Comparison of ENCODE assay signal across 33 cellular contexts in genomic region chr1:237191403-237191802, GRCh38.
"Had no signal": no experiment of that assay in that cellular context is flagged by ENCODE, and none has a peak within 500 bp of the region (broad histone marks: within the 10 kb centered on the region; RNA-seq: fewer than 3 reads in every experiment).

No MANE protein-coding gene starts in this region.

- H3K36me3 ChIP-seq: adrenal gland, ascending aorta had no signal

- H3K27ac Mint-ChIP-seq: activated CD4-positive, alpha-beta memory T cell treated with anti-CD3 and anti-CD28 coated beads, Interleukin-2, amount 10 ng/mL, durations not matched to agents 7 days and 5 days; activated CD4-positive, alpha-beta T cell treated with anti-CD3 and anti-CD28 coated beads for 36 hours; activated CD4-positive, alpha-beta T cell treated with anti-CD3 and anti-CD28 coated beads, Interleukin-2, amount 10 ng/mL, durations not matched to agents 7 days and 5 days; activated CD8-positive, alpha-beta memory T cell treated with anti-CD3 and anti-CD28 coated beads, Interleukin-2, amount 10 ng/mL, durations not matched to agents 7 days and 5 days; activated CD8-positive, alpha-beta T cell treated with anti-CD3 and anti-CD28 coated beads, Interleukin-2, amount 10 ng/mL, durations not matched to agents 7 days and 5 days; activated naive CD4-positive, alpha-beta T cell treated with anti-CD3 and anti-CD28 coated beads, Interleukin-2, amount 10 ng/mL, durations not matched to agents 7 days and 5 days; activated naive CD4-positive, alpha-beta T cell treated with anti-CD3 and anti-CD28 coated beads, Interleukin-2, amount 50 U/mL, for 24 hours; activated naive CD8-positive, alpha-beta T cell; activated T-cell treated with anti-CD3 and anti-CD28 coated beads, Interleukin-2, amount 50 U/mL, for 24 hours; activated T-helper 2 cell treated with anti-CD3 and anti-CD28 coated beads, Interferon-gamma antibody, Interleukin-2, Interleukin-4, amounts not matched to agents 10 μg/mL and 5 μg/mL and 100 μg/mL, durations not matched to agents 14 hours and 24 hours and 36 hours; T-helper 1 cell treated with Interleukin-12 subunit alpha and Interleukin-12 subunit beta and Interleukin-4 antibody, amounts not matched to agents 30 μg/mL and 1 μg/mL, for 36 hours; T-helper 2 cell treated with Interferon-gamma antibody and Interleukin-4, amounts not matched to agents 5 μg/mL and 100 μg/mL, for 36 hours had no signal

- H3K4me3 Mint-ChIP-seq: activated CD4-positive, alpha-beta memory T cell treated with anti-CD3 and anti-CD28 coated beads, Interleukin-2, amount 10 ng/mL, durations not matched to agents 7 days and 5 days; activated CD4-positive, alpha-beta T cell treated with anti-CD3 and anti-CD28 coated beads for 36 hours; activated CD4-positive, alpha-beta T cell treated with anti-CD3 and anti-CD28 coated beads, Interleukin-2, amount 10 ng/mL, durations not matched to agents 7 days and 5 days; activated CD8-positive, alpha-beta memory T cell treated with anti-CD3 and anti-CD28 coated beads, Interleukin-2, amount 10 ng/mL, durations not matched to agents 7 days and 5 days; activated CD8-positive, alpha-beta T cell treated with anti-CD3 and anti-CD28 coated beads, Interleukin-2, amount 10 ng/mL, durations not matched to agents 7 days and 5 days; activated naive CD4-positive, alpha-beta T cell treated with anti-CD3 and anti-CD28 coated beads, Interleukin-2, amount 10 ng/mL, durations not matched to agents 7 days and 5 days; activated naive CD4-positive, alpha-beta T cell treated with anti-CD3 and anti-CD28 coated beads, Interleukin-2, amount 50 U/mL, for 24 hours; activated naive CD8-positive, alpha-beta T cell; activated T-cell treated with anti-CD3 and anti-CD28 coated beads, Interleukin-2, amount 50 U/mL, for 24 hours; central memory CD8-positive, alpha-beta T cell; T-helper 1 cell treated with Interleukin-12 subunit alpha and Interleukin-12 subunit beta and Interleukin-4 antibody, amounts not matched to agents 30 μg/mL and 1 μg/mL, for 36 hours; T-helper 2 cell treated with Interferon-gamma antibody and Interleukin-4, amounts not matched to agents 5 μg/mL and 100 μg/mL, for 36 hours had no signal

- H3K27me3 Mint-ChIP-seq: activated CD4-positive, alpha-beta T cell treated with anti-CD3 and anti-CD28 coated beads for 36 hours; activated CD4-positive, alpha-beta T cell treated with anti-CD3 and anti-CD28 coated beads, Interleukin-2, amount 10 ng/mL, durations not matched to agents 7 days and 5 days; activated CD8-positive, alpha-beta memory T cell treated with anti-CD3 and anti-CD28 coated beads, Interleukin-2, amount 10 ng/mL, durations not matched to agents 7 days and 5 days; activated naive CD4-positive, alpha-beta T cell treated with anti-CD3 and anti-CD28 coated beads, Interleukin-2, amount 10 ng/mL, durations not matched to agents 7 days and 5 days; activated T-cell treated with anti-CD3 and anti-CD28 coated beads, Interleukin-2, amount 50 U/mL, for 24 hours had no signal

- H3K27ac ChIP-seq: adrenal gland, ascending aorta, VCaP had no signal

- H3K9me3 ChIP-seq: adrenal gland, ascending aorta had no signal

- H3K4me3 ChIP-seq: adrenal gland, ascending aorta had no signal

- H3K4me1 ChIP-seq: adrenal gland had no signal

- ATAC-seq: activated CD4-positive, alpha-beta T cell treated with anti-CD3 and anti-CD28 coated beads for 36 hours; activated CD4-positive, CD25-positive, alpha-beta regulatory T cell treated with anti-CD3 and anti-CD28 coated beads, Interleukin-2, amount 50 U/mL, for 24 hours; activated CD8-positive, alpha-beta memory T cell treated with anti-CD3 and anti-CD28 coated beads, Interleukin-2, amount 10 ng/mL, durations not matched to agents 7 days and 5 days; activated CD8-positive, alpha-beta T cell treated with anti-CD3 and anti-CD28 coated beads, Interleukin-2, amount 10 ng/mL, durations not matched to agents 7 days and 5 days had no signal

- H3K27me3 ChIP-seq: adrenal gland, ascending aorta had no signal

- H3K4me1 Mint-ChIP-seq: activated CD4-positive, alpha-beta memory T cell treated with anti-CD3 and anti-CD28 coated beads, Interleukin-2, amount 10 ng/mL, durations not matched to agents 7 days and 5 days; activated CD4-positive, alpha-beta T cell treated with anti-CD3 and anti-CD28 coated beads for 36 hours; activated CD4-positive, alpha-beta T cell treated with anti-CD3 and anti-CD28 coated beads, Interleukin-2, amount 10 ng/mL, durations not matched to agents 7 days and 5 days; activated CD8-positive, alpha-beta memory T cell treated with anti-CD3 and anti-CD28 coated beads, Interleukin-2, amount 10 ng/mL, durations not matched to agents 7 days and 5 days; activated naive CD4-positive, alpha-beta T cell treated with anti-CD3 and anti-CD28 coated beads, Interleukin-2, amount 10 ng/mL, durations not matched to agents 7 days and 5 days; activated naive CD4-positive, alpha-beta T cell treated with anti-CD3 and anti-CD28 coated beads, Interleukin-2, amount 50 U/mL, for 24 hours; central memory CD8-positive, alpha-beta T cell had no signal

- H3K9me3 Mint-ChIP-seq: activated CD4-positive, alpha-beta memory T cell treated with anti-CD3 and anti-CD28 coated beads, Interleukin-2, amount 10 ng/mL, durations not matched to agents 7 days and 5 days; activated CD4-positive, alpha-beta T cell treated with anti-CD3 and anti-CD28 coated beads, Interleukin-2, amount 10 ng/mL, durations not matched to agents 7 days and 5 days; activated naive CD4-positive, alpha-beta T cell treated with anti-CD3 and anti-CD28 coated beads, Interleukin-2, amount 10 ng/mL, durations not matched to agents 7 days and 5 days; activated naive CD4-positive, alpha-beta T cell treated with anti-CD3 and anti-CD28 coated beads, Interleukin-2, amount 50 U/mL, for 24 hours; activated T-cell treated with anti-CD3 and anti-CD28 coated beads, Interleukin-2, amount 50 U/mL, for 24 hours; activated T-helper 2 cell treated with anti-CD3 and anti-CD28 coated beads, Interferon-gamma antibody, Interleukin-2, Interleukin-4, amounts not matched to agents 10 μg/mL and 5 μg/mL and 100 μg/mL, durations not matched to agents 14 hours and 24 hours and 36 hours; brain; central memory CD8-positive, alpha-beta T cell; T-helper 1 cell treated with Interleukin-12 subunit alpha and Interleukin-12 subunit beta and Interleukin-4 antibody, amounts not matched to agents 30 μg/mL and 1 μg/mL, for 36 hours; T-helper 2 cell treated with Interferon-gamma antibody and Interleukin-4, amounts not matched to agents 5 μg/mL and 100 μg/mL, for 36 hours had no signal

- DNase-seq: activated CD4-positive, alpha-beta memory T cell treated with anti-CD3 and anti-CD28 coated beads, Interleukin-2, amount 10 ng/mL, durations not matched to agents 7 days and 5 days; activated CD4-positive, alpha-beta T cell treated with anti-CD3 and anti-CD28 coated beads for 1 hour; activated CD4-positive, alpha-beta T cell treated with anti-CD3 and anti-CD28 coated beads for 36 hours; activated CD4-positive, alpha-beta T cell treated with anti-CD3 and anti-CD28 coated beads for 48 hours; activated CD4-positive, alpha-beta T cell treated with anti-CD3 and anti-CD28 coated beads, Interleukin-2, amount 10 ng/mL, durations not matched to agents 7 days and 5 days; activated CD4-positive, alpha-beta T cell treated with anti-CD3 and anti-CD28 coated beads, Interleukin-2, amount 50 U/mL, for 48 hours; activated CD4-positive, CD25-positive, alpha-beta regulatory T cell; activated CD8-positive, alpha-beta memory T cell treated with anti-CD3 and anti-CD28 coated beads for 24 hours; activated CD8-positive, alpha-beta memory T cell treated with anti-CD3 and anti-CD28 coated beads, Interleukin-2, amount 10 ng/mL, durations not matched to agents 7 days and 5 days; activated CD8-positive, alpha-beta memory T cell treated with anti-CD3 and anti-CD28 coated beads, Interleukin-2, amount 50 U/mL, for 48 hours; activated CD8-positive, alpha-beta T cell treated with anti-CD3 and anti-CD28 coated beads, Interleukin-2, amount 10 ng/mL, durations not matched to agents 7 days and 5 days; activated effector memory CD4-positive, alpha-beta T cell treated with Interleukin-2 at 50 U/mL for 16 hours; activated gamma-delta T cell; activated naive CD4-positive, alpha-beta T cell treated with anti-CD3 and anti-CD28 coated beads, Interleukin-2, amount 10 ng/mL, durations not matched to agents 7 days and 5 days; activated naive CD4-positive, alpha-beta T cell treated with Interleukin-2 at 50 U/mL for 16 hours; activated T-cell treated with anti-CD3 and anti-CD28 coated beads, Interleukin-2, amount 50 U/mL, for 24 hours; activated T-cell treated with anti-CD3 and anti-CD28 coated beads, Interleukin-2, amount 50 U/mL, for 48 hours; adrenal gland; amniotic stem cell; anterior cingulate cortex; T-helper 1 cell; T-helper 2 cell; T-helper 9 cell had no signal

- H3K36me3 Mint-ChIP-seq: activated CD8-positive, alpha-beta memory T cell treated with anti-CD3 and anti-CD28 coated beads, Interleukin-2, amount 10 ng/mL, durations not matched to agents 7 days and 5 days; activated naive CD4-positive, alpha-beta T cell treated with anti-CD3 and anti-CD28 coated beads, Interleukin-2, amount 10 ng/mL, durations not matched to agents 7 days and 5 days; activated naive CD4-positive, alpha-beta T cell treated with anti-CD3 and anti-CD28 coated beads, Interleukin-2, amount 50 U/mL, for 24 hours; activated naive CD8-positive, alpha-beta T cell; brain had no signal
